1 cellular context compared by ENCODE assay signal in genomic region chr1:162679298-162679697, GRCh38.
TF ChIP-seq lines count a peak whose summit lies in the region.

No MANE protein-coding gene starts in this region.

TF ChIP-seq in HEK293, 187 proteins besides CTCF, POLR2A, EP300 and RAD21 (continued from another document):
- no peak for TF ChIP-seq ZFP3 (tag by site-specific recombination; IDR thresholded peaks at IDR 0.05; ENCODE audit: low read depth)
TF ChIP-seq in HEK293: peak in this region for 2.
